ENCODE assay signal across 8 cellular contexts in the genomic region with DNA sequence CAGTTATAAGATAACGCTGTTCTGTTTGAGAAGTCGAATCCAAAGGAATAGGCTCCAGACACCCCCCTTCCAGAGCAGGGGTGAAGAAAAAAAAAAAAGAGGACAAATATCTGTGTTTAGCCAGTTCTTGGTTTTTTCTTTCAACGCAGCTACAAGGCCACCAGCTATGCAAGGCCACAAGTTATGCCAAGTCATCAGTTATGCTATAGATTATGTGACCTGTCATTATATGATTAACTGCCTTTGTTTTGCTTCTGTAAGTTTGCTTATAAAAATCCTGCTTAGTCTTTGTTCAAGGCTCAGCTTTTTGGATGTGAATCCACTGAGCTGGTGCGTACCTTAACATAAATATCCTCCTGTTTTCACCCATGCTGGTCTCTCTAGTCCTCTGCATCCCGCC. TPM values are rescaled to one million over a fixed set of nuclear protein-coding genes. Genes with fewer than 3 reads are reported as not detected.
A peak's percentile ranks its signal among the peaks of the same experiment; 100 is the strongest.
DNase-seq lines count a peak whose midpoint lies in the region; ATAC-seq, FAIRE-seq and TF ChIP-seq lines count a peak whose summit lies in the region.
"Not testable (repeated sequence)": the region's sequence is repeated elsewhere in the genome, so short reads cannot be mapped to it uniquely, and the experiment has no call there.

No MANE protein-coding gene starts in this region.

- peaks cover 27% of the 10 kb centered on the region for H3K4me1 Mint-ChIP-seq in activated CD4-positive, alpha-beta memory T cell treated with anti-CD3 and anti-CD28 coated beads, Interleukin-2, amount 10 ng/mL, durations not matched to agents 7 days and 5 days
- peaks cover 25% of the 10 kb centered on the region for H3K4me1 Mint-ChIP-seq in activated naive CD8-positive, alpha-beta T cell treated with anti-CD3 and anti-CD28 coated beads, Interleukin-2, amount 50 U/mL, for 24 hours
- H3K4me1 Mint-ChIP-seq in progenitor cell of endocrine pancreas (ENCODE audit: low read depth), result peaks cover 17% of the 10 kb centered on the region

- peak; percentile 62 for FAIRE-seq in endothelial cell of umbilical vein (lab: Jason Lieb, UNC)

- dilution Hi-C loops in endothelial cell of umbilical vein (cut with MboI; ENCODE audit: extremely low pct_ligation_motif_present, low sequenced_read_pairs), result not testable (repeated sequence)

- H3K36me3 Mint-ChIP-seq in activated CD4-positive, alpha-beta memory T cell treated with anti-CD3 and anti-CD28 coated beads, Interleukin-2, amount 10 ng/mL, durations not matched to agents 7 days and 5 days (ENCODE audit: low read depth); progenitor cell of endocrine pancreas (ENCODE audit: insufficient read depth): not testable (repeated sequence)
- peaks cover 14% of the 10 kb centered on the region for H3K36me3 Mint-ChIP-seq in activated naive CD8-positive, alpha-beta T cell treated with anti-CD3 and anti-CD28 coated beads, Interleukin-2, amount 50 U/mL, for 24 hours (ENCODE audit: low read depth)

- peak overlapping the region; percentile 89 for H3K4me2 ChIP-seq in OCI-LY7 (ENCODE audit: low read length)
- peak overlapping the region; percentile 97 for H3K4me2 ChIP-seq in endothelial cell of umbilical vein (ENCODE audit: insufficient read depth, low read length)

- TF ChIP-seq POLR2A in endothelial cell of umbilical vein (IDR thresholded peaks at IDR 0.05; ENCODE audit: low read depth, low read length), result not testable (repeated sequence)

- POLR2A ChIA-PET in A673 (lab: Charles Lee; ENCODE audit: low non-redundant PET); endothelial cell of umbilical vein (lab: Charles Lee): not testable (repeated sequence)
- POLR2A ChIA-PET in OCI-LY7 (lab: Charles Lee), result interaction anchor here (0.7 to 1.4 kb wide), 2 partner anchors 11 to 36 kb away, joined by 4 to 5 read pairs; no protein-coding TSS in a partner anchor
- POLR2A ChIA-PET in activated CD4-positive, alpha-beta memory T cell treated with anti-CD3 and anti-CD28 coated beads, Interleukin-2, amount 10 ng/mL, durations not matched to agents 7 days and 5 days (lab: Charles Lee), result interaction anchor here (5.8 kb wide), 1 partner anchor 29 kb away, joined by 74 read pairs; no protein-coding TSS in a partner anchor

- TF ChIP-seq CTCF in A673 (conservative IDR thresholded peaks at IDR 0.05; ENCODE audit: low read depth, low read length); OCI-LY7 (conservative IDR thresholded peaks at IDR 0.05; ENCODE audit: low read length); endothelial cell of umbilical vein (IDR thresholded peaks at IDR 0.05; ENCODE audit: extremely low read depth in 1 of 2, insufficient read depth in 1 of 2, low read depth in 1 of 2, low read length in 2 of 2); lower lobe of right lung (IDR thresholded peaks at IDR 0.05); progenitor cell of endocrine pancreas (IDR thresholded peaks at IDR 0.05; ENCODE audit: unreplicated experiment): not testable (repeated sequence)

- H3K9ac ChIP-seq in endothelial cell of umbilical vein (replicated peaks; ENCODE audit: extremely low read depth, insufficient read depth, low read length), result peak overlapping the region; percentile 83

- H3K27ac ChIP-seq in A673 (ENCODE audit: low read depth, low read length, poor library complexity, severe bottlenecking); OCI-LY7 (ENCODE audit: low read depth, low read length, poor library complexity, severe bottlenecking); endothelial cell of umbilical vein (ENCODE audit: insufficient read depth, low read depth, low read length); lower lobe of right lung: not testable (repeated sequence)

- peak overlapping the region; percentile 78 for H3K4me3 ChIP-seq in A673 (ENCODE audit: low read depth, low read length, poor library complexity, severe bottlenecking)
- peak overlapping the region; percentile 83 for H3K4me3 ChIP-seq in OCI-LY7 (ENCODE audit: low read depth, low read length, poor library complexity, severe bottlenecking)
- peak overlapping the region in 1 of 3 experiments; percentile 84 for H3K4me3 ChIP-seq in endothelial cell of umbilical vein (replicated peaks in 1 of 3; ENCODE audit: insufficient read depth in 1 of 3, low read depth in 1 of 3, low read length in 3 of 3)
- H3K4me3 ChIP-seq in lower lobe of right lung, result peak overlapping the region; percentile 72

- not testable (repeated sequence) for H3K27me3 ChIP-seq in A673 (replicated peaks; ENCODE audit: insufficient read depth, low read depth, low read length, poor library complexity); endothelial cell of umbilical vein (ENCODE audit: control insufficient read depth in 2 of 2, insufficient read depth in 2 of 2, low read length in 2 of 2); lower lobe of right lung (ENCODE audit: low read depth)

- not testable (repeated sequence) for DNase-seq in A673 (ENCODE audit: low spot score); OCI-LY7 (ENCODE audit: low spot score); activated CD4-positive, alpha-beta memory T cell treated with anti-CD3 and anti-CD28 coated beads, Interleukin-2, amount 10 ng/mL, durations not matched to agents 7 days and 5 days; activated naive CD8-positive, alpha-beta T cell treated with anti-CD3 and anti-CD28 coated beads, Interleukin-2, amount 50 U/mL, for 24 hours; endothelial cell of umbilical vein (ENCODE audit: low read depth, low spot score); lower lobe of right lung; progenitor cell of endocrine pancreas (ENCODE audit: low spot score, unreplicated experiment)
- DNase-seq in G401 (ENCODE audit: low spot score), result peak; percentile 37

- in situ Hi-C loops in G401 (cut with HindIII; ENCODE audit: low sequenced_read_pairs), result not testable (repeated sequence)

- intact Hi-C loops in A673 (cut with micrococcal nuclease; ENCODE audit: unreplicated experiment); lower lobe of right lung (cut with DNase I): not testable (repeated sequence)
- intact Hi-C loops in OCI-LY7 (cut with micrococcal nuclease; ENCODE audit: unreplicated experiment) (loop anchor here (10.0 kb wide), 1 partner anchor 500 kb away; a partner anchor contains a TSS), endothelial cell of umbilical vein (cut with micrococcal nuclease) (loop anchor here (5.0 to 10.0 kb wide), 2 partner anchors 72 to 550 kb away; a partner anchor contains a TSS)

- CTCF ChIA-PET in A673 (lab: Charles Lee), result not testable (repeated sequence)
- CTCF ChIA-PET in OCI-LY7 (lab: Charles Lee; ENCODE audit: unreplicated experiment), result interaction anchor here (0.5 kb wide), 1 partner anchor 108 kb away, joined by 5 read pairs; no protein-coding TSS in a partner anchor
- CTCF ChIA-PET in activated CD4-positive, alpha-beta memory T cell treated with anti-CD3 and anti-CD28 coated beads, Interleukin-2, amount 10 ng/mL, durations not matched to agents 7 days and 5 days (lab: Charles Lee), result interaction anchor here (1.9 to 5.3 kb wide), 4 partner anchors 9 to 81 kb away, joined by 9 to 38 read pairs (median 21); no protein-coding TSS in a partner anchor
- CTCF ChIA-PET in endothelial cell of umbilical vein (lab: Charles Lee), result interaction anchor here (2.7 to 5.2 kb wide), 2 partner anchors 11 to 13 kb away, joined by 9 to 28 read pairs; no protein-coding TSS in a partner anchor

- not testable (repeated sequence) for H3K27me3 Mint-ChIP-seq in activated CD4-positive, alpha-beta memory T cell treated with anti-CD3 and anti-CD28 coated beads, Interleukin-2, amount 10 ng/mL, durations not matched to agents 7 days and 5 days; activated naive CD8-positive, alpha-beta T cell treated with anti-CD3 and anti-CD28 coated beads, Interleukin-2, amount 50 U/mL, for 24 hours; progenitor cell of endocrine pancreas

- not testable (repeated sequence) for H3K9me3 Mint-ChIP-seq in activated CD4-positive, alpha-beta memory T cell treated with anti-CD3 and anti-CD28 coated beads, Interleukin-2, amount 10 ng/mL, durations not matched to agents 7 days and 5 days; activated naive CD8-positive, alpha-beta T cell treated with anti-CD3 and anti-CD28 coated beads, Interleukin-2, amount 50 U/mL, for 24 hours; progenitor cell of endocrine pancreas (ENCODE audit: low read depth)

- not testable (repeated sequence) for H3K9me2 ChIP-seq in OCI-LY7 (ENCODE audit: insufficient read depth, low read length)

- H3K4me1 ChIP-seq in A673 (ENCODE audit: insufficient read depth, low read length, poor library complexity, severe bottlenecking), result not testable (repeated sequence)
- H3K4me1 ChIP-seq in OCI-LY7 (ENCODE audit: insufficient read depth, low read length, poor library complexity, severe bottlenecking) (peaks cover 22% of the 10 kb centered on the region), endothelial cell of umbilical vein (ENCODE audit: control insufficient read depth, extremely low read depth, insufficient read depth, low read length) (peaks cover 26% of the 10 kb centered on the region), lower lobe of right lung (peaks cover 28% of the 10 kb centered on the region)

- not testable (repeated sequence) for ATAC-seq in activated naive CD8-positive, alpha-beta T cell treated with anti-CD3 and anti-CD28 coated beads, Interleukin-2, amount 50 U/mL, for 24 hours; lower lobe of right lung

- not testable (repeated sequence) for H3K27ac Mint-ChIP-seq in activated CD4-positive, alpha-beta memory T cell treated with anti-CD3 and anti-CD28 coated beads, Interleukin-2, amount 10 ng/mL, durations not matched to agents 7 days and 5 days; activated naive CD8-positive, alpha-beta T cell treated with anti-CD3 and anti-CD28 coated beads, Interleukin-2, amount 50 U/mL, for 24 hours
- peak overlapping the region; percentile 86 for H3K27ac Mint-ChIP-seq in progenitor cell of endocrine pancreas

- TSS peak; percentile 44 for BruUV-seq in A673 (replicated peaks; lab: Mats Ljungman, UMichigan)
- not testable (repeated sequence) for BruUV-seq in OCI-LY7 (replicated peaks; lab: Mats Ljungman, UMichigan); endothelial cell of umbilical vein (replicated peaks; lab: Mats Ljungman, UMichigan)

- peak overlapping the region; percentile 73 for H3K4me3 Mint-ChIP-seq in activated CD4-positive, alpha-beta memory T cell treated with anti-CD3 and anti-CD28 coated beads, Interleukin-2, amount 10 ng/mL, durations not matched to agents 7 days and 5 days
- H3K4me3 Mint-ChIP-seq in activated naive CD8-positive, alpha-beta T cell treated with anti-CD3 and anti-CD28 coated beads, Interleukin-2, amount 50 U/mL, for 24 hours, result peak overlapping the region; percentile 90
- peak overlapping the region; percentile 93 for H3K4me3 Mint-ChIP-seq in progenitor cell of endocrine pancreas (ENCODE audit: low read depth)

- H3K79me2 ChIP-seq in OCI-LY7 (ENCODE audit: insufficient read depth, low read depth, low read length) (peaks cover 34% of the 10 kb centered on the region), endothelial cell of umbilical vein (ENCODE audit: control insufficient read depth, insufficient read depth, low read length) (peaks cover 29% of the 10 kb centered on the region)

- not testable (repeated sequence) for H3K36me3 ChIP-seq in A673 (ENCODE audit: insufficient read depth, low read length, poor library complexity, severe bottlenecking); endothelial cell of umbilical vein (ENCODE audit: control insufficient read depth in 2 of 2, extremely low read depth in 1 of 2, insufficient read depth in 2 of 2, low read length in 2 of 2); lower lobe of right lung
- peaks cover 12% of the 10 kb centered on the region for H3K36me3 ChIP-seq in OCI-LY7 (ENCODE audit: insufficient read depth, low read length)

- H4K20me1 ChIP-seq in OCI-LY7 (ENCODE audit: insufficient read depth, low read length); endothelial cell of umbilical vein (replicated peaks; ENCODE audit: control insufficient read depth, extremely low read depth, insufficient read depth, low read length): not testable (repeated sequence)

- H2AFZ ChIP-seq in OCI-LY7 (ENCODE audit: low read length), result 0 out of 2 replicates have a peak overlapping the region, but pooled peaks have one; percentile 69
- H2AFZ ChIP-seq in endothelial cell of umbilical vein (ENCODE audit: low read depth, low read length), result not testable (repeated sequence)

- H3K9me3 ChIP-seq in A673 (ENCODE audit: low read depth, low read length, poor library complexity, severe bottlenecking); OCI-LY7 (ENCODE audit: low read length); endothelial cell of umbilical vein (replicated peaks; ENCODE audit: control insufficient read depth, insufficient read depth, low read length); lower lobe of right lung: not testable (repeated sequence)

- H3K9me1 ChIP-seq in endothelial cell of umbilical vein (replicated peaks; ENCODE audit: control insufficient read depth, extremely low read depth, insufficient read depth, low read length), result not testable (repeated sequence)

RNA-seq across cellular contexts. Expression of a gene that starts 1.5 kb away (rescaled TPM):
- total RNA-seq in A673 (2021) (5.9 and 7.5 TPM in 2 replicates), OCI-LY7 (2022) (8.9 and 9.1 TPM in 2 replicates), endothelial cell of umbilical vein (5.9 and 6.3 TPM in 2 replicates), lower lobe of right lung (7.1 TPM), progenitor cell of endocrine pancreas (14.9 and 16.2 TPM in 2 replicates)
- total RNA-seq in G401 (2014; rRNA removed; shearing (Covaris generic)), result 2.0 and 4.2 TPM in 2 replicates
- 5.3 and 6.5 TPM in 2 replicates for total RNA-seq in OCI-LY7 (2014; rRNA removed; shearing (Covaris generic))
- total RNA-seq in activated CD4-positive, alpha-beta memory T cell treated with anti-CD3 and anti-CD28 coated beads, Interleukin-2, amount 10 ng/mL, durations not matched to agents 7 days and 5 days, result 1 to 10 TPM; 3.1 to 3.6 TPM
- 3.1 and 3.2 TPM in 2 replicates for polyA plus RNA-seq in endothelial cell of umbilical vein
- 3.3 and 3.5 TPM in 2 replicates for polyA plus RNA-seq in endothelial cell of umbilical vein (2011; cell fraction: cytosol; rRNA removed)
- 3.2 and 3.9 TPM in 2 replicates for polyA plus RNA-seq in endothelial cell of umbilical vein (2011; cell fraction: nucleus; rRNA removed)
- 3.7 and 4.6 TPM in 2 replicates for polyA plus RNA-seq in endothelial cell of umbilical vein (2012)
- polyA minus RNA-seq in endothelial cell of umbilical vein, result 3.3 and 4.4 TPM in 2 replicates
- 1.2 TPM for polyA minus RNA-seq in endothelial cell of umbilical vein (2011; cell fraction: cytosol; rRNA and poly(A)+ RNA removed)
- polyA minus RNA-seq in endothelial cell of umbilical vein (2011; cell fraction: nucleus; rRNA and poly(A)+ RNA removed), result 2.0 and 2.6 TPM in 2 replicates

RNA-seq across cellular contexts. Expression of a gene that starts 1.7 kb away (rescaled TPM):
- total RNA-seq in A673 (2021) (60.9 and 69.9 TPM in 2 replicates), OCI-LY7 (2022) (56.7 and 66.2 TPM in 2 replicates), endothelial cell of umbilical vein (40.3 and 45.2 TPM in 2 replicates), lower lobe of right lung (20.7 TPM), progenitor cell of endocrine pancreas (31.5 and 33.4 TPM in 2 replicates)
- 25.8 and 55.4 TPM in 2 replicates for total RNA-seq in G401 (2014; rRNA removed; shearing (Covaris generic))
- 31.7 and 35.9 TPM in 2 replicates for total RNA-seq in OCI-LY7 (2014; rRNA removed; shearing (Covaris generic))
- 10 to 100 TPM; 34.1 to 38.7 TPM for total RNA-seq in activated CD4-positive, alpha-beta memory T cell treated with anti-CD3 and anti-CD28 coated beads, Interleukin-2, amount 10 ng/mL, durations not matched to agents 7 days and 5 days
- polyA plus RNA-seq in endothelial cell of umbilical vein, result 7.1 and 9.5 TPM in 2 replicates
- polyA plus RNA-seq in endothelial cell of umbilical vein (2011; cell fraction: cytosol; rRNA removed), result 12.1 and 14.3 TPM in 2 replicates
- polyA plus RNA-seq in endothelial cell of umbilical vein (2011; cell fraction: nucleus; rRNA removed), result 20.1 and 28.5 TPM in 2 replicates
- polyA plus RNA-seq in endothelial cell of umbilical vein (2012), result 31.7 and 40.3 TPM in 2 replicates
- polyA minus RNA-seq in endothelial cell of umbilical vein, result 10.6 and 12.6 TPM in 2 replicates
- 13.4 TPM for polyA minus RNA-seq in endothelial cell of umbilical vein (2011; cell fraction: cytosol; rRNA and poly(A)+ RNA removed)
- polyA minus RNA-seq in endothelial cell of umbilical vein (2011; cell fraction: nucleus; rRNA and poly(A)+ RNA removed), result 8.8 and 9.5 TPM in 2 replicates
